1 cellular context compared by ENCODE assay signal in the genomic region with DNA sequence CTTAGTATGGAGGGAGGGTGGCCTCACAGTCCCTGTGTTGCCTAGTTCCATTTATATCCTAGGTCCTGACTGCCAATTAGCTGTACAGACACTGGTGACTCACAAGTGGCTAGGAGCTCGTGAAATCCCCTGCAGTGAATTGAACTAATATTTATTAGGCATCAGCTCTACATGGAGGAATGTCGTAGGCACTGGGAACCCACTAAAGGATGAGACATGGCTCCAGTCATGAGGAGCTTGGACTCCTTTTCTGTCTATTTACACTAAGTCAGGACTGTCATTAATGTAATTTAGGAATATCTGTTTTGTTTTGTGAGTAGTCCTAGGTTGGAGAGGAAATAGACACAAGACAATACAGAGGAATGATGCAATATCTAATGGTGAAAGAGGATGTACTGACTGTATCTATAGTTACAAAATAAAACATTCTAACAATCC.
TF ChIP-seq lines count a peak whose summit lies in the region.

No MANE protein-coding gene starts in this region.

TF ChIP-seq in GM23338, 12 proteins besides CTCF, POLR2A, EP300 and RAD21 (continued from another document):
- TF ChIP-seq, protein P1, sequence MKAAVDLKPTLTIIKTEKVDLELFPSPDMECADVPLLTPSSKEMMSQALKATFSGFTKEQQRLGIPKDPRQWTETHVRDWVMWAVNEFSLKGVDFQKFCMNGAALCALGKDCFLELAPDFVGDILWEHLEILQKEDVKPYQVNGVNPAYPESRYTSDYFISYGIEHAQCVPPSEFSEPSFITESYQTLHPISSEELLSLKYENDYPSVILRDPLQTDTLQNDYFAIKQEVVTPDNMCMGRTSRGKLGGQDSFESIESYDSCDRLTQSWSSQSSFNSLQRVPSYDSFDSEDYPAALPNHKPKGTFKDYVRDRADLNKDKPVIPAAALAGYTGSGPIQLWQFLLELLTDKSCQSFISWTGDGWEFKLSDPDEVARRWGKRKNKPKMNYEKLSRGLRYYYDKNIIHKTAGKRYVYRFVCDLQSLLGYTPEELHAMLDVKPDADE (IDR thresholded peaks at IDR 0.05): no peak
- no peak for TF ChIP-seq ZNF114 (CRISPR knock-in tag; IDR thresholded peaks at IDR 0.05)
